ENCODE assay signal across 1 cellular context in the genomic region with DNA sequence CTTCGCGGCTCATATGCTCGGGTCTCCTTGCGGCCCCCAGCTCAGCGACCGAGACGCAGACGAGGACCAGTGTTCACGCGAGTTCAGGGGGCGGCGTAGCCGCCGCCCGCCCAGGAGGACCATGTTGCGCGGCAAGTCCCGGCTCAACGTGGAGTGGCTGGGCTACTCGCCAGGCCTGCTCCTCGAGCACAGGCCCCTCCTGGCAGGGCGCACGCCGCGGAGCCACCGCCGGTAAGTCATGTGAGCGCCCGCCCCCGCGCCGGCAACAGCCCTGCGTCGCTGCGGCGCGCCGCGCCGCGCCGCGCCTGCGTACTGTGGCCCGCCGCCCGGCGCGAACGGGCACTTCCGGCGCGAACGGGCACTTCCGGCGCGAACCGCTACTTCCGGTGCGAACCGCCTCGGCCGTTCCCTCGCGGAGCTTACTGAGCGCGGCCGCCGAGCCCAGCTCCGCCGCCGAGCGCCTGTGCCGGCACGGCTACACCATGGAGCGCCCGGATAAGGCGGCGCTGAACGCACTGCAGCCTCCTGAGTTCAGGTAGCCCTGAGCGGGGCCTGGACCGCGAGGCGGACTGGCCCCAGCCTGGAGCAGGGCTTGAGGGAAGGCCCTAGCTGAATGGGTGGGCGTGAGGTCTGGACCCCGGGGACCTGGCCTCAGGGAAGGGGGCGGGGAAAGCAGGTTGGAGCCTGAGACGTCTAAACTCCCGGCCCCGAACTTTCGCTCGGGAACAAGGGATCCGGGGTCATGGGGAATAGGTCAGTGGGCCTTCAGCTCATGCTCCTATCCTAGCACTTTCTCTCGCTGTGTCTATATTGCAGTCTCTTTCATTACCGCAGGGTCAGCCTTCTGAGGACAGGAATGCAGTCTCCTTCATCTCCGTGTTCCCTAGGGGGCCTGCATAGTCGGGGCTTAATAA.
A peak's percentile ranks its signal among the peaks of the same experiment; 100 is the strongest.
TF ChIP-seq lines count a peak whose summit lies in the region.

A gene with protein sequence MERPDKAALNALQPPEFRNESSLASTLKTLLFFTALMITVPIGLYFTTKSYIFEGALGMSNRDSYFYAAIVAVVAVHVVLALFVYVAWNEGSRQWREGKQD (plus strand): TSS at position 380 of the 914 bp plus-strand sequence. CDS start 103 bp downstream, at position 483.

TF ChIP-seq in HepG2, 621 proteins besides CTCF, POLR2A, EP300 and RAD21 (continued from another document and continues in another):
- peak; percentile 71 for TF ChIP-seq ZNF574 (CRISPR knock-in tag; IDR thresholded peaks at IDR 0.05)
- peak; percentile 41; the same call in 1 of the 2 replicates for TF ChIP-seq MXD1 (CRISPR knock-in tag; IDR thresholded peaks at IDR 0.05)
- no peak for TF ChIP-seq ZNF576 (CRISPR knock-in tag; IDR thresholded peaks at IDR 0.05)
- no peak for TF ChIP-seq DR1 (CRISPR knock-in tag; IDR thresholded peaks at IDR 0.05)
- TF ChIP-seq, protein P1, sequence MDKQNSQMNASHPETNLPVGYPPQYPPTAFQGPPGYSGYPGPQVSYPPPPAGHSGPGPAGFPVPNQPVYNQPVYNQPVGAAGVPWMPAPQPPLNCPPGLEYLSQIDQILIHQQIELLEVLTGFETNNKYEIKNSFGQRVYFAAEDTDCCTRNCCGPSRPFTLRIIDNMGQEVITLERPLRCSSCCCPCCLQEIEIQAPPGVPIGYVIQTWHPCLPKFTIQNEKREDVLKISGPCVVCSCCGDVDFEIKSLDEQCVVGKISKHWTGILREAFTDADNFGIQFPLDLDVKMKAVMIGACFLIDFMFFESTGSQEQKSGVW (CRISPR knock-in tag; IDR thresholded peaks at IDR 0.05; ENCODE audit: borderline replicate concordance) = no peak
- TF ChIP-seq, protein P2, sequence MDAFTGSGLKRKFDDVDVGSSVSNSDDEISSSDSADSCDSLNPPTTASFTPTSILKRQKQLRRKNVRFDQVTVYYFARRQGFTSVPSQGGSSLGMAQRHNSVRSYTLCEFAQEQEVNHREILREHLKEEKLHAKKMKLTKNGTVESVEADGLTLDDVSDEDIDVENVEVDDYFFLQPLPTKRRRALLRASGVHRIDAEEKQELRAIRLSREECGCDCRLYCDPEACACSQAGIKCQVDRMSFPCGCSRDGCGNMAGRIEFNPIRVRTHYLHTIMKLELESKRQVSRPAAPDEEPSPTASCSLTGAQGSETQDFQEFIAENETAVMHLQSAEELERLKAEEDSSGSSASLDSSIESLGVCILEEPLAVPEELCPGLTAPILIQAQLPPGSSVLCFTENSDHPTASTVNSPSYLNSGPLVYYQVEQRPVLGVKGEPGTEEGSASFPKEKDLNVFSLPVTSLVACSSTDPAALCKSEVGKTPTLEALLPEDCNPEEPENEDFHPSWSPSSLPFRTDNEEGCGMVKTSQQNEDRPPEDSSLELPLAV (CRISPR knock-in tag; conservative IDR thresholded peaks at IDR 0.05; ENCODE audit: low read depth) = no peak
- TF ChIP-seq ASH2L (IDR thresholded peaks at IDR 0.05; ENCODE audit: insufficient read length, low read depth, low read length) = peak; percentile 47
- TF ChIP-seq, protein P3, sequence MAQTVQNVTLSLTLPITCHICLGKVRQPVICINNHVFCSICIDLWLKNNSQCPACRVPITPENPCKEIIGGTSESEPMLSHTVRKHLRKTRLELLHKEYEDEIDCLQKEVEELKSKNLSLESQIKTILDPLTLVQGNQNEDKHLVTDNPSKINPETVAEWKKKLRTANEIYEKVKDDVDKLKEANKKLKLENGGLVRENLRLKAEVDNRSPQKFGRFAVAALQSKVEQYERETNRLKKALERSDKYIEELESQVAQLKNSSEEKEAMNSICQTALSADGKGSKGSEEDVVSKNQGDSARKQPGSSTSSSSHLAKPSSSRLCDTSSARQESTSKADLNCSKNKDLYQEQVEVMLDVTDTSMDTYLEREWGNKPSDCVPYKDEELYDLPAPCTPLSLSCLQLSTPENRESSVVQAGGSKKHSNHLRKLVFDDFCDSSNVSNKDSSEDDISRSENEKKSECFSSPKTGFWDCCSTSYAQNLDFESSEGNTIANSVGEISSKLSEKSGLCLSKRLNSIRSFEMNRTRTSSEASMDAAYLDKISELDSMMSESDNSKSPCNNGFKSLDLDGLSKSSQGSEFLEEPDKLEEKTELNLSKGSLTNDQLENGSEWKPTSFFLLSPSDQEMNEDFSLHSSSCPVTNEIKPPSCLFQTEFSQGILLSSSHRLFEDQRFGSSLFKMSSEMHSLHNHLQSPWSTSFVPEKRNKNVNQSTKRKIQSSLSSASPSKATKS (CRISPR knock-in tag; IDR thresholded peaks at IDR 0.05) = no peak
- TF ChIP-seq, protein P4, sequence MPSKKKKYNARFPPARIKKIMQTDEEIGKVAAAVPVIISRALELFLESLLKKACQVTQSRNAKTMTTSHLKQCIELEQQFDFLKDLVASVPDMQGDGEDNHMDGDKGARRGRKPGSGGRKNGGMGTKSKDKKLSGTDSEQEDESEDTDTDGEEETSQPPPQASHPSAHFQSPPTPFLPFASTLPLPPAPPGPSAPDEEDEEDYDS (CRISPR knock-in tag; IDR thresholded peaks at IDR 0.05) = no peak
- no peak for TF ChIP-seq ZNF460 (CRISPR knock-in tag; IDR thresholded peaks at IDR 0.05; ENCODE audit: borderline replicate concordance)
- no peak for TF ChIP-seq PAF1 (CRISPR knock-in tag; IDR thresholded peaks at IDR 0.05)
- TF ChIP-seq MEIS2 (CRISPR knock-in tag; IDR thresholded peaks at IDR 0.05) = peak; percentile 67; the same call in 1 of the 2 replicates
- no peak for TF ChIP-seq RAD51 (IDR thresholded peaks at IDR 0.05; ENCODE audit: borderline replicate concordance)
- no peak for TF ChIP-seq RBAK (CRISPR knock-in tag; IDR thresholded peaks at IDR 0.05)
- no peak for TF ChIP-seq POGZ (CRISPR knock-in tag; IDR thresholded peaks at IDR 0.05)
- no peak for TF ChIP-seq RCOR2 (CRISPR knock-in tag; IDR thresholded peaks at IDR 0.05)
- no peak for TF ChIP-seq ZNF235 (CRISPR knock-in tag; IDR thresholded peaks at IDR 0.05; ENCODE audit: borderline replicate concordance)
- TF ChIP-seq ZNF383 (CRISPR knock-in tag; IDR thresholded peaks at IDR 0.05; ENCODE audit: borderline replicate concordance) = no peak
- no peak for TF ChIP-seq STAG1 (CRISPR knock-in tag; IDR thresholded peaks at IDR 0.05)
- TF ChIP-seq KLF9 (CRISPR knock-in tag; IDR thresholded peaks at IDR 0.05; ENCODE audit: low read depth) = no peak
- TF ChIP-seq ZNF17 (CRISPR knock-in tag; IDR thresholded peaks at IDR 0.05) = no peak
- no peak; the same call in 1 of the 2 replicates for TF ChIP-seq DMAP1 (CRISPR knock-in tag; IDR thresholded peaks at IDR 0.05)
- TF ChIP-seq, protein P5, sequence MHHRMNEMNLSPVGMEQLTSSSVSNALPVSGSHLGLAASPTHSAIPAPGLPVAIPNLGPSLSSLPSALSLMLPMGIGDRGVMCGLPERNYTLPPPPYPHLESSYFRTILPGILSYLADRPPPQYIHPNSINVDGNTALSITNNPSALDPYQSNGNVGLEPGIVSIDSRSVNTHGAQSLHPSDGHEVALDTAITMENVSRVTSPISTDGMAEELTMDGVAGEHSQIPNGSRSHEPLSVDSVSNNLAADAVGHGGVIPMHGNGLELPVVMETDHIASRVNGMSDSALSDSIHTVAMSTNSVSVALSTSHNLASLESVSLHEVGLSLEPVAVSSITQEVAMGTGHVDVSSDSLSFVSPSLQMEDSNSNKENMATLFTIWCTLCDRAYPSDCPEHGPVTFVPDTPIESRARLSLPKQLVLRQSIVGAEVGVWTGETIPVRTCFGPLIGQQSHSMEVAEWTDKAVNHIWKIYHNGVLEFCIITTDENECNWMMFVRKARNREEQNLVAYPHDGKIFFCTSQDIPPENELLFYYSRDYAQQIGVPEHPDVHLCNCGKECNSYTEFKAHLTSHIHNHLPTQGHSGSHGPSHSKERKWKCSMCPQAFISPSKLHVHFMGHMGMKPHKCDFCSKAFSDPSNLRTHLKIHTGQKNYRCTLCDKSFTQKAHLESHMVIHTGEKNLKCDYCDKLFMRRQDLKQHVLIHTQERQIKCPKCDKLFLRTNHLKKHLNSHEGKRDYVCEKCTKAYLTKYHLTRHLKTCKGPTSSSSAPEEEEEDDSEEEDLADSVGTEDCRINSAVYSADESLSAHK (CRISPR knock-in tag; IDR thresholded peaks at IDR 0.05; ENCODE audit: borderline replicate concordance) = no peak
- TF ChIP-seq MAFG (CRISPR knock-in tag; IDR thresholded peaks at IDR 0.05) = no peak
- no peak for TF ChIP-seq AKNA (CRISPR knock-in tag; IDR thresholded peaks at IDR 0.05; ENCODE audit: borderline replicate concordance)
